21 cellular contexts compared by ENCODE assay signal in genomic region chr20:34925981-34926380, GRCh38. TPM values are rescaled to one million over a fixed set of nuclear protein-coding genes. Genes with fewer than 3 reads are reported as not detected.
DNase-seq lines count a peak whose midpoint lies in the region; ATAC-seq and TF ChIP-seq lines count a peak whose summit lies in the region.
"Had no signal": no experiment of that assay in that cellular context is flagged by ENCODE, and none has a peak within 500 bp of the region (broad histone marks: within the 10 kb centered on the region; RNA-seq: fewer than 3 reads in every experiment).

No MANE protein-coding gene starts in this region.

- no peak overlapping the region for H3K9ac ChIP-seq in DND-41 (ENCODE audit: low read depth, low read length)
- H3K9ac ChIP-seq: GM23248, neural progenitor cell had no signal

- H3K4me3 ChIP-seq in DND-41 (ENCODE audit: low read depth in 1 of 2, low read length in 2 of 2) (no peak overlapping the region), ascending aorta (no peak overlapping the region)
- H3K4me3 ChIP-seq: GM12878, GM23248, MG63, mucosa of descending colon, neural progenitor cell, tibial artery had no signal

- TF ChIP-seq CTCF in 22Rv1 (IDR thresholded peaks at IDR 0.05) (no peak), DND-41 (IDR thresholded peaks at IDR 0.05; ENCODE audit: borderline replicate concordance, extremely low read depth, low read length, poor library complexity, severe bottlenecking) (no peak), ascending aorta (IDR thresholded peaks at IDR 0.05) (no peak)

- DNase-seq in DND-41 (peak; percentile 17), ascending aorta (ENCODE audit: low spot score in 2 of 2) (no peak), NCI-H748 treated with DMSO at 0.1 percent for 48 hours (lab: John Stamatoyannopoulos, UW) (no peak)
- DNase-seq in activated effector memory CD4-positive, alpha-beta T cell treated with anti-CD3 and anti-CD28 coated beads, Interleukin-2, amount 50 U/mL, for 16 hours = no peak
- DNase-seq: activated CD4-positive, CD25-positive, alpha-beta regulatory T cell treated with anti-CD3 and anti-CD28 coated beads, Interleukin-2, amount 50 U/mL, for 72 hours; anterior cingulate cortex; central memory CD4-positive, alpha-beta T cell; GM23248; left ventricle myocardium superior; MG63; mucosa of descending colon; NCI-H1417 treated with DMSO at 0.1 percent for 48 hours; NCI-H524; stimulated activated CD4-positive, alpha-beta T cell treated with anti-CD3 and anti-CD28 coated beads, Interleukin-1b, Interleukin-23, amount 100 ng/mL, for 48 hours; stimulated activated naive CD4-positive, alpha-beta T cell; tibial artery had no signal

- H4K20me1 ChIP-seq in DND-41 (ENCODE audit: insufficient read depth, low read length) = no peaks in the 10 kb centered on the region

- H3K36me3 ChIP-seq in DND-41 (ENCODE audit: insufficient read depth, low read length) (peaks cover 31% of the 10 kb centered on the region), ascending aorta (peaks cover 49 to 71% of the 10 kb centered on the region in 2 donors)
- H3K36me3 ChIP-seq: neural progenitor cell had no signal

- H3K4me2 ChIP-seq in DND-41 (ENCODE audit: insufficient read depth, low read length) = no peak overlapping the region
- H3K4me2 ChIP-seq: neural progenitor cell had no signal

- peak; percentile 59; the same call in 2 of the 3 replicates for ATAC-seq in DND-41 (ENCODE audit: insufficient read depth, low read depth)
- ATAC-seq: GM12878, left ventricle myocardium superior, mucosa of descending colon had no signal

- intact Hi-C loops in ascending aorta (cut with DNase I) = no loop called here

- H3K27me3 ChIP-seq in DND-41 (ENCODE audit: insufficient read depth, low read length, poor library complexity) = no peaks in the 10 kb centered on the region
- H3K27me3 ChIP-seq in ascending aorta = no peaks in the 10 kb centered on the region
- H3K27me3 ChIP-seq: MG63, neural progenitor cell, tibial artery had no signal

- H3K79me2 ChIP-seq in DND-41 (ENCODE audit: insufficient read depth, low read length) = no peaks in the 10 kb centered on the region

- no peak overlapping the region for H2AFZ ChIP-seq in DND-41 (ENCODE audit: low read depth, low read length)
- H2AFZ ChIP-seq: GM23248, neural progenitor cell had no signal

- H3K27ac ChIP-seq in 22Rv1 (peak overlapping the region; percentile 37; the same call in 1 of the 2 replicates), DND-41 (ENCODE audit: low read length) (no peak overlapping the region), ascending aorta (peak overlapping the region; percentile 24 to 63)
- H3K27ac ChIP-seq: GM23248, neural progenitor cell had no signal

- H3K4me1 ChIP-seq in DND-41 (ENCODE audit: insufficient read depth, low read length) = no peaks in the 10 kb centered on the region
- H3K4me1 ChIP-seq in ascending aorta = peaks cover 0 to 19% of the 10 kb centered on the region in 2 donors
- H3K4me1 ChIP-seq: neural progenitor cell had no signal

- H3K9me3 ChIP-seq in DND-41 (ENCODE audit: insufficient read depth, low read length, severe bottlenecking) (no peaks in the 10 kb centered on the region), ascending aorta (no peaks in the 10 kb centered on the region)
- H3K9me3 ChIP-seq: mucosa of descending colon, tibial artery had no signal

RNA-seq across cellular contexts. Expression of gene GSS, which starts 29.6 kb away (rescaled TPM):
- total RNA-seq in ascending aorta = 40.7 TPM

RNA-seq across cellular contexts. Expression of gene MYH7B, which starts 29.7 kb away (rescaled TPM):
- total RNA-seq in ascending aorta = 4.7 TPM
- total RNA-seq: dermis microvascular lymphatic vessel endothelial cell, RPMI7951 had no signal

RNA-seq across cellular contexts. Expression of gene ACSS2, which starts 49.6 kb away (rescaled TPM):
- total RNA-seq in ascending aorta = 156 TPM

RNA-seq across cellular contexts. Expression of gene GGT7, which starts 53.3 kb away (rescaled TPM):
- 25.5 TPM for total RNA-seq in ascending aorta
